ENCODE assay signal across 21 cellular contexts in the genomic region with DNA sequence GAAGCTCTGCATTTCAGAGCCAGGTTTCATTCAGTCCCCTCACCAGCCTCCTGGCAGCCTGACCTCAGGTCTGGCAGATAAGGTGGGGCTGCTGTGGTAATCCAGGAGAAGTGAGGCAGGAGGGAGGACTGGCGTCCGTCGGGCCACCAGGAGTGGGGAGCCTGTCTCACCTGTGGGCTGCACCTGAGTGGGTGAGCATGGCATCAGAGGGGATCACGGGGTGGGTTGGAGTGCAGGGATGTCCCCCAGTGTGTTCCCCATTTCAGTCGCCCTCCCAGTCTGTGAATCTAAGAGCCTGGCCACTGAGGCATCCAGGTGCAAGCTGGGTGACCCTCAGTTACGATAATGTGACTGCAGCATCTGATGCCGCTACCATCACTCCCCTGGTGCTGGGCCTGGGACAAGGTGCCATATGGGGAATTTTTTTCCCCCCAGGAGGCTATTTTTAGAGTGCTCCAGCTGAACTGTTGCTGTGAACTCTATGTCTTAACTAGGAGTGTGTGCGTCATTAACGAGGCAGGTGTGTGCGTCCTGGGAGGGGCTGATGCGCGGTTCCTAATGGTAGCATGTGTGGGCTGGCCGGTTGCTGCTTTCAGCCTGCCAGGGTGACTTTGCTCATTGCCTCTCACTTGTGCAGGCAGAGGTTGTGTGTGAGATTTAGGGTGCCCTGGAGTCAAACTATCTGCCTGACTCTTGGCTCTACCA.
DNase-seq lines count a peak whose midpoint lies in the region; ATAC-seq and TF ChIP-seq lines count a peak whose summit lies in the region.
"Had no signal": no experiment of that assay in that cellular context is flagged by ENCODE, and none has a peak within 500 bp of the region (broad histone marks: within the 10 kb centered on the region; RNA-seq: fewer than 3 reads in every experiment).

No MANE protein-coding gene starts in this region.

- intact Hi-C loops in right cardiac atrium (cut with DNase I), result no loop called here
- intact Hi-C loops in PC-3 (cut with micrococcal nuclease), result no loop called here

- no peak overlapping the region for H3K4me2 ChIP-seq in PC-3 (ENCODE audit: low read length)

- CTCF ChIA-PET in PC-3 (lab: Charles Lee), result no interaction called here

- H3K9me3 Mint-ChIP-seq in endothelial cell (ENCODE audit: unreplicated experiment), result no peaks in the 10 kb centered on the region
- H3K9me3 Mint-ChIP-seq: activated naive CD4-positive, alpha-beta T cell treated with anti-CD3 and anti-CD28 coated beads, Interleukin-2, amount 10 ng/mL, durations not matched to agents 7 days and 5 days; CD8-positive, alpha-beta memory T cell had no signal

- H3K27me3 ChIP-seq in RWPE2 (ENCODE audit: insufficient read depth, poor library complexity, severe bottlenecking) (no peaks in the 10 kb centered on the region), right cardiac atrium (ENCODE audit: control insufficient read depth, insufficient read depth) (no peaks in the 10 kb centered on the region), PC-3 (ENCODE audit: low read length) (peaks cover 48% of the 10 kb centered on the region)
- H3K27me3 ChIP-seq: ascending aorta had no signal

- TF ChIP-seq CTCF in RWPE2 (IDR thresholded peaks at IDR 0.05; ENCODE audit: poor library complexity, severe bottlenecking) (no peak), endothelial cell (IDR thresholded peaks at IDR 0.05; ENCODE audit: unreplicated experiment) (no peak), PC-3 (conservative IDR thresholded peaks at IDR 0.05; ENCODE audit: low read depth, low read length) (no peak)

- no TSS peak for BruUV-seq in PC-3 (replicated peaks; lab: Mats Ljungman, UMichigan)

- H3K27ac ChIP-seq in RWPE2 (ENCODE audit: poor library complexity, severe bottlenecking), result no peak overlapping the region
- peak overlapping the region; percentile 9 for H3K27ac ChIP-seq in right cardiac atrium (ENCODE audit: low read length)
- no peak overlapping the region for H3K27ac ChIP-seq in PC-3 (ENCODE audit: low read length)
- H3K27ac ChIP-seq: psoas muscle had no signal

- DNase-seq in NCI-H1417 treated with DMSO at 0.1 percent for 48 hours (lab: John Stamatoyannopoulos, UW) (peak; percentile 31), NCI-H2107 treated with DMSO at 0.1 percent for 48 hours (lab: John Stamatoyannopoulos, UW; ENCODE audit: unreplicated experiment) (peak; percentile 35), RWPE2 (ENCODE audit: low spot score) (no peak), right cardiac atrium (peak in 1 of 3 donors; percentile 42), endothelial cell (ENCODE audit: low spot score) (no peak), nucleus accumbens (lab: John Stamatoyannopoulos, UW) (no peak), PC-3 (no peak)
- DNase-seq: activated naive CD4-positive, alpha-beta T cell treated with anti-CD3 and anti-CD28 coated beads, Interleukin-2, amount 10 ng/mL, durations not matched to agents 7 days and 5 days; activated T-cell treated with anti-CD3 and anti-CD28 coated beads, Interleukin-2, amount 50 U/mL, for 48 hours; CD8-positive, alpha-beta memory T cell; cerebellar nuclear complex; effector CD4-positive, alpha-beta T cell; NCI-H446; psoas muscle; SHP77 treated with DMSO at 0.1 percent for 48 hours; trophoblast cell had no signal

- H3K27ac Mint-ChIP-seq in endothelial cell (ENCODE audit: unreplicated experiment), result no peak overlapping the region
- H3K27ac Mint-ChIP-seq: activated naive CD4-positive, alpha-beta T cell treated with anti-CD3 and anti-CD28 coated beads, Interleukin-2, amount 10 ng/mL, durations not matched to agents 7 days and 5 days had no signal

- H3K4me3 Mint-ChIP-seq in endothelial cell (ENCODE audit: unreplicated experiment), result no peak overlapping the region
- H3K4me3 Mint-ChIP-seq: activated naive CD4-positive, alpha-beta T cell treated with anti-CD3 and anti-CD28 coated beads, Interleukin-2, amount 10 ng/mL, durations not matched to agents 7 days and 5 days; CD8-positive, alpha-beta memory T cell had no signal

- WGBS in right cardiac atrium, result 82% methylated on average over 13 of the region's 13 CpGs

- H3K4me1 ChIP-seq in RWPE2 (ENCODE audit: insufficient read depth, poor library complexity, severe bottlenecking) (no peaks in the 10 kb centered on the region), right cardiac atrium (ENCODE audit: control insufficient read depth, insufficient read depth, low read length) (peaks cover 24% of the 10 kb centered on the region), PC-3 (ENCODE audit: insufficient read depth, low read length) (no peaks in the 10 kb centered on the region)
- H3K4me1 ChIP-seq: HAP-1, psoas muscle had no signal

- H3K9me3 ChIP-seq in RWPE2 (ENCODE audit: severe bottlenecking) (no peaks in the 10 kb centered on the region), right cardiac atrium (ENCODE audit: control insufficient read depth, low read length) (no peaks in the 10 kb centered on the region), PC-3 (ENCODE audit: low read length) (no peaks in the 10 kb centered on the region)
- H3K9me3 ChIP-seq: ascending aorta, HAP-1, psoas muscle had no signal

- POLR2A ChIA-PET in PC-3 (lab: Charles Lee; ENCODE audit: unreplicated experiment), result no interaction called here

- no peaks in the 10 kb centered on the region for H3K79me2 ChIP-seq in PC-3 (ENCODE audit: low read length)

- no peaks in the 10 kb centered on the region for H3K36me3 Mint-ChIP-seq in endothelial cell (ENCODE audit: low read depth, unreplicated experiment)
- H3K36me3 Mint-ChIP-seq: activated naive CD4-positive, alpha-beta T cell treated with anti-CD3 and anti-CD28 coated beads, Interleukin-2, amount 10 ng/mL, durations not matched to agents 7 days and 5 days had no signal

- no peaks in the 10 kb centered on the region for H3F3A ChIP-seq in PC-3 (ENCODE audit: low read length, unreplicated experiment)

- no peak overlapping the region for H3K9ac ChIP-seq in PC-3 (ENCODE audit: low read length)

- peak; percentile 32; the same call in 2 of the 3 replicates for ATAC-seq in RWPE2 (ENCODE audit: low read depth)
- peak; percentile 41 to 80 for ATAC-seq in right cardiac atrium
- ATAC-seq in PC-3, result no peak
- ATAC-seq: K562, psoas muscle had no signal

- H3K4me3 ChIP-seq in RWPE2 (ENCODE audit: severe bottlenecking), result no peak overlapping the region
- no peak overlapping the region for H3K4me3 ChIP-seq in right cardiac atrium (ENCODE audit: low read length)
- no peak overlapping the region for H3K4me3 ChIP-seq in PC-3 (ENCODE audit: low read length)
- H3K4me3 ChIP-seq: ascending aorta, HAP-1, K562, lung, psoas muscle, skin epidermis had no signal

- no peak overlapping the region for H2AFZ ChIP-seq in PC-3 (ENCODE audit: low read length)

- H3K36me3 ChIP-seq in RWPE2 (ENCODE audit: low read depth) (no peaks in the 10 kb centered on the region), PC-3 (ENCODE audit: low read depth, low read length) (no peaks in the 10 kb centered on the region)
- H3K36me3 ChIP-seq: ascending aorta, HAP-1 had no signal

- no peaks in the 10 kb centered on the region for H4K20me1 ChIP-seq in PC-3 (ENCODE audit: low read length)

- peaks cover 9% of the 10 kb centered on the region for H3K27me3 Mint-ChIP-seq in endothelial cell (ENCODE audit: unreplicated experiment)
- H3K27me3 Mint-ChIP-seq: activated naive CD4-positive, alpha-beta T cell treated with anti-CD3 and anti-CD28 coated beads, Interleukin-2, amount 10 ng/mL, durations not matched to agents 7 days and 5 days had no signal

- peaks cover 14% of the 10 kb centered on the region for H3K4me1 Mint-ChIP-seq in endothelial cell (ENCODE audit: unreplicated experiment)

- H3K9me2 ChIP-seq in PC-3 (replicated peaks; ENCODE audit: low read length), result no peaks in the 10 kb centered on the region

Comparison
In these comparisons a context has a peak if more than half of its experiments do, and no peak if none do; other contexts are left out.
1. DNase-seq: peak in NCI-H1417 treated with DMSO at 0.1 percent for 48 hours (single experiment) and NCI-H2107 treated with DMSO at 0.1 percent for 48 hours (single experiment); none in RWPE2 (single experiment), endothelial cell (single experiment), nucleus accumbens (0 of 56) and PC-3 (single experiment).